Comparison of ENCODE assay signal across 12 cellular contexts in the genomic region with DNA sequence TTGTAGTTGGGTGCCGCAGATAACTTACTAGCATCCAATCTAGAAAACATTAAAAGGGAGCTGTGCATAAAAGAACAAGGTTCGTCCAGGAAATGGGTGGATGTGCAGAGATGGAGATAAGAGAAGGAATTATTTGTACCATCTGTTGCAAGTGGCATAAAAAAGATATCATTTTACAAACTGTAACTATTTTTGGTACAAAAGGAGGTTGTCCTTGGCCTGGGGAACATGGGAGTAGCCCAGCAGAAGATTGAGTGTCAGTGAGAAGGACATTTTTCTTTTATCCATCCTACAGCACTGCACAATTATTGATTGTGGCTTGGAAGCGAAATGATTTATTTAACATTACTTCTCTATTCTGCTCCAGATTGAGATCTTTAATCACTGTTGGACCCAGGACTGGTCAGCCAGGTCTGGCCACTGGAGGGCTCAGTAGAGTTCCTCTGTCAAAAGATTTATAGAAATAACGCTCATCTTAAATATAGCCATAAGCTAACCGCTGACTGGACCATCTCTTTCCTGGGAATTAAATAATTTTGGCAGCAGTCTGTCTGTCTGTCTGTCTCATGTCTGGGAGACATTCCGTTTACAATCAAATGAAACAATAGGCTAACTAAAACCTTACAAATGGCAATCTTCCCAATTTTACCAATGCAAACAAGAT.
DNase-seq lines count a peak whose midpoint lies in the region; FAIRE-seq and TF ChIP-seq lines count a peak whose summit lies in the region.
"Had no signal": no experiment of that assay in that cellular context is flagged by ENCODE, and none has a peak within 500 bp of the region (broad histone marks: within the 10 kb centered on the region; RNA-seq: fewer than 3 reads in every experiment).

No MANE protein-coding gene starts in this region.

- H4K20me1 ChIP-seq in H1 (replicated peaks in 1 of 2; ENCODE audit: control insufficient read depth in 1 of 2, insufficient read depth in 2 of 2, low read length in 2 of 2) = no peaks in the 10 kb centered on the region

- H3K4me3 ChIP-seq in Peyer's patch (no peak overlapping the region), H1 (ENCODE audit: extremely low read depth in 1 of 4, insufficient read depth in 2 of 4, low read depth in 3 of 4, low read length in 4 of 4) (no peak overlapping the region)
- H3K4me3 ChIP-seq: HAP-1 had no signal

- TF ChIP-seq POLR2A in Peyer's patch (IDR thresholded peaks at IDR 0.05) (no peak), H1 (IDR thresholded peaks at IDR 0.05; ENCODE audit: control extremely low read depth in 1 of 2, low read depth in 2 of 2, low read length in 2 of 2) (no peak)

- WGBS in H1 (ENCODE audit: extremely low coverage in 1 of 2, insufficient coverage in 1 of 2, insufficient read length in 1 of 2, insufficient replicate concordance in 2 of 2, low coverage in 1 of 2, low lambda C conversion rate in 2 of 2, missing lambda C conversion rate in 1 of 2), 2 experiments = 95% methylated on average over 6 of the region's 6 CpGs; no CpG with 5 or more reads in 1 of the 2 experiments

- no peak overlapping the region for H3K14ac ChIP-seq in H1 (ENCODE audit: insufficient read length)

- H3K4me3 Mint-ChIP-seq in nephron = no peak overlapping the region
- H3K4me3 Mint-ChIP-seq in activated naive CD4-positive, alpha-beta T cell treated with anti-CD3 and anti-CD28 coated beads, Interleukin-2, amount 10 ng/mL, durations not matched to agents 7 days and 5 days = no peak overlapping the region

- H3K27ac ChIP-seq in C4-2B (no peak overlapping the region), Peyer's patch (peak overlapping the region in 3 of 4 donors; percentile 51 to 95 (median 87)), H1 (ENCODE audit: low read depth, low read length) (no peak overlapping the region)
- H3K27ac ChIP-seq: neutrophil had no signal

- no peak for DNase-seq in Peyer's patch
- DNase-seq in H1 (ENCODE audit: low read depth in 1 of 2, low spot score in 2 of 2) = no peak
- no peak for DNase-seq in SKM-1 treated with dmso at 0.1 percent for 144 hours (lab: John Stamatoyannopoulos, UW; ENCODE audit: unreplicated experiment)
- no peak for DNase-seq in NCI-H526 (lab: John Stamatoyannopoulos, UW)
- no peak for DNase-seq in OCI-M1 (lab: John Stamatoyannopoulos, UW)
- DNase-seq in activated naive CD4-positive, alpha-beta T cell treated with anti-CD3 and anti-CD28 coated beads, Interleukin-2, amount 10 ng/mL, durations not matched to agents 7 days and 5 days = no peak
- DNase-seq: activated naive CD4-positive, alpha-beta T cell treated with anti-CD3 and anti-CD28 coated beads, Interleukin-2, amount 50 U/mL, for 16 hours had no signal

- no peaks in the 10 kb centered on the region for H3K9me3 Mint-ChIP-seq in nephron
- H3K9me3 Mint-ChIP-seq in activated naive CD4-positive, alpha-beta T cell treated with anti-CD3 and anti-CD28 coated beads, Interleukin-2, amount 10 ng/mL, durations not matched to agents 7 days and 5 days = no peaks in the 10 kb centered on the region

- H3K9me3 ChIP-seq in Peyer's patch (no peaks in the 10 kb centered on the region), H1 (ENCODE audit: insufficient read depth in 2 of 2, low read depth in 1 of 2, low read length in 1 of 2) (no peaks in the 10 kb centered on the region)
- H3K9me3 ChIP-seq: HAP-1, neutrophil had no signal

- TF ChIP-seq CTCF in C4-2B (conservative IDR thresholded peaks at IDR 0.05) (peak; percentile 71), Peyer's patch (IDR thresholded peaks at IDR 0.05) (peak in 1 of 6 experiments; percentile 25), H1 (IDR thresholded peaks at IDR 0.05; ENCODE audit: control extremely low read depth in 1 of 3, insufficient read depth in 1 of 3, low read depth in 1 of 3, low read length in 3 of 3) (peak; percentile 2 to 13 (median 12); a peak in 3 of 4 replicates), nephron (IDR thresholded peaks at IDR 0.05; ENCODE audit: unreplicated experiment in 3 of 3) (peak in 1 of 3 experiments; percentile 20)

- H4K5ac ChIP-seq in H1 (ENCODE audit: insufficient read length, low read depth, low read length) = no peak overlapping the region

- H3K27me3 Mint-ChIP-seq in nephron (ENCODE audit: low read depth) = no peaks in the 10 kb centered on the region
- no peaks in the 10 kb centered on the region for H3K27me3 Mint-ChIP-seq in activated naive CD4-positive, alpha-beta T cell treated with anti-CD3 and anti-CD28 coated beads, Interleukin-2, amount 10 ng/mL, durations not matched to agents 7 days and 5 days

- no peak overlapping the region for H2BK5ac ChIP-seq in H1 (ENCODE audit: low read depth, low read length)

- POLR2A ChIA-PET in H1 (lab: Charles Lee; ENCODE audit: partially characterized antibody) = no interaction called here

- no peak overlapping the region for H4K91ac ChIP-seq in H1 (replicated peaks; ENCODE audit: insufficient read length, low read length)

- peaks cover 0 to 13% (median 0%) of the 10 kb centered on the region in 4 donors for H3K4me1 ChIP-seq in Peyer's patch
- peaks cover 0 to 2% (median 0%) of the 10 kb centered on the region in 4 experiments; a peak in 2 of 7 replicates for H3K4me1 ChIP-seq in H1 (replicated peaks in 1 of 4; ENCODE audit: control insufficient read depth in 3 of 4, insufficient read depth in 4 of 4, low read length in 3 of 4)

- no peak overlapping the region for H3K9ac ChIP-seq in H1 (replicated peaks in 1 of 4; ENCODE audit: extremely low read depth in 1 of 4, low read depth in 3 of 4, low read length in 3 of 4)

- FAIRE-seq in H1 (lab: Jason Lieb, UNC) = no peak
- FAIRE-seq: frontal cortex had no signal

- CTCF ChIA-PET in H1 (lab: Charles Lee; ENCODE audit: partially characterized antibody) = interaction anchor here (1.1 to 2.0 kb wide), 3 partner anchors 20 to 56 kb away, joined by 3 to 4 read pairs (median 3); no protein-coding TSS in a partner anchor
- CTCF ChIA-PET in activated naive CD4-positive, alpha-beta T cell treated with anti-CD3 and anti-CD28 coated beads, Interleukin-2, amount 10 ng/mL, durations not matched to agents 7 days and 5 days (lab: Charles Lee) = no interaction called here

- H3K79me2 ChIP-seq in H1 (ENCODE audit: control insufficient read depth in 1 of 2, insufficient read depth in 2 of 2, low read length in 2 of 2) = no peaks in the 10 kb centered on the region

- no peak overlapping the region for H3K4ac ChIP-seq in H1 (replicated peaks; ENCODE audit: insufficient read length, low read depth, low read length)

- H2BK120ac ChIP-seq in H1 (replicated peaks; ENCODE audit: low read depth, low read length) = no peak overlapping the region

- H3K79me1 ChIP-seq in H1 (ENCODE audit: low read depth, low read length) = no peaks in the 10 kb centered on the region

- H3K4me2 ChIP-seq in H1 (ENCODE audit: insufficient read depth in 1 of 2, low read depth in 2 of 2, low read length in 2 of 2) = no peak overlapping the region

- H3K4me1 Mint-ChIP-seq in nephron = peaks cover 65% of the 10 kb centered on the region
- peaks cover 28% of the 10 kb centered on the region for H3K4me1 Mint-ChIP-seq in activated naive CD4-positive, alpha-beta T cell treated with anti-CD3 and anti-CD28 coated beads, Interleukin-2, amount 10 ng/mL, durations not matched to agents 7 days and 5 days

- H3K27me3 ChIP-seq in Peyer's patch (no peaks in the 10 kb centered on the region), H1 (replicated peaks in 1 of 4; ENCODE audit: control insufficient read depth in 3 of 4, extremely low read depth in 1 of 4, insufficient read depth in 3 of 4, low read length in 3 of 4) (no peaks in the 10 kb centered on the region)
- H3K27me3 ChIP-seq: neutrophil had no signal

- no peak overlapping the region for H2BK20ac ChIP-seq in H1 (ENCODE audit: low read length)

- H3K27ac Mint-ChIP-seq in nephron = peak overlapping the region; percentile 75 to 93 (median 83)
- H3K27ac Mint-ChIP-seq in activated naive CD4-positive, alpha-beta T cell treated with anti-CD3 and anti-CD28 coated beads, Interleukin-2, amount 10 ng/mL, durations not matched to agents 7 days and 5 days = no peak overlapping the region

- H3K36me3 ChIP-seq in Peyer's patch (no peaks in the 10 kb centered on the region), H1 (ENCODE audit: control insufficient read depth in 2 of 4, insufficient read depth in 4 of 4, low read length in 3 of 4) (no peaks in the 10 kb centered on the region)
- H3K36me3 ChIP-seq: HAP-1, neutrophil had no signal

- H3K56ac ChIP-seq in H1 (replicated peaks; ENCODE audit: insufficient read length, low read depth, low read length) = no peak overlapping the region

- H3K23ac ChIP-seq in H1 (ENCODE audit: insufficient read length) = no peak overlapping the region

- H3K23me2 ChIP-seq in H1 (ENCODE audit: low read depth, low read length) = no peaks in the 10 kb centered on the region; the same call in 1 of the 2 replicates

- no peak overlapping the region for H3K18ac ChIP-seq in H1 (ENCODE audit: extremely low read depth, low read length)

- no peak for TF ChIP-seq EP300 in H1 (IDR thresholded peaks at IDR 0.05; ENCODE audit: borderline replicate concordance in 1 of 2, low read depth in 2 of 2, low read length in 2 of 2)

- no peak overlapping the region for H2BK12ac ChIP-seq in H1 (ENCODE audit: low read depth, low read length)

- no peak overlapping the region for H2BK15ac ChIP-seq in H1 (ENCODE audit: low read length)

- no peak overlapping the region for H4K8ac ChIP-seq in H1 (ENCODE audit: extremely low read depth, insufficient read depth, low read length)

- no peak overlapping the region for H2AFZ ChIP-seq in H1 (ENCODE audit: low read length)

- 0 out of 4 replicates have a peak, but pooled peaks of 1 of the 2 experiments have one; percentile 4 for TF ChIP-seq RAD21 in H1 (IDR thresholded peaks at IDR 0.05 in 1 of 2, conservative IDR thresholded peaks at IDR 0.05 in 1 of 2; ENCODE audit: low read depth in 2 of 2, low read length in 2 of 2)

- peaks cover 22% of the 10 kb centered on the region for H3K36me3 Mint-ChIP-seq in nephron (ENCODE audit: low read depth)
- H3K36me3 Mint-ChIP-seq in activated naive CD4-positive, alpha-beta T cell treated with anti-CD3 and anti-CD28 coated beads, Interleukin-2, amount 10 ng/mL, durations not matched to agents 7 days and 5 days = no peaks in the 10 kb centered on the region

- H2AK5ac ChIP-seq in H1 (ENCODE audit: low read depth, low read length) = no peak overlapping the region

TF ChIP-seq in H1, 55 proteins besides CTCF, POLR2A, EP300 and RAD21:
- TF ChIP-seq EGR1 (IDR thresholded peaks at IDR 0.05; ENCODE audit: borderline replicate concordance, low read depth, low read length) (no peak), MAFK (IDR thresholded peaks at IDR 0.05; ENCODE audit: low read depth, low read length) (no peak), POLR2AphosphoS5 (IDR thresholded peaks at IDR 0.05; ENCODE audit: low read depth, low read length) (no peak)

Comparison
In these comparisons a context has a peak if more than half of its experiments do, and no peak if none do; other contexts are left out.
1. H3K27ac ChIP-seq: peak in Peyer's patch (3 of 4); none in C4-2B (single experiment) and H1 (single experiment).